Comparison of ENCODE assay signal across 8 cellular contexts in genomic region chr18:5895300-5895885, GRCh38. TPM values are rescaled to one million over a fixed set of nuclear protein-coding genes. Genes with fewer than 3 reads are reported as not detected.
A peak's percentile ranks its signal among the peaks of the same experiment; 100 is the strongest.
DNase-seq lines count a peak whose midpoint lies in the region; TF ChIP-seq lines count a peak whose summit lies in the region.

Gene TMEM200C (minus strand): TSS chr18:5895522. CDS start chr18:5892063, 3,459 bp downstream.

- peak; percentile 16 for DNase-seq in activated T-cell treated with anti-CD3 and anti-CD28 coated beads, Interleukin-2, amount 50 U/mL, for 1 hour
- DNase-seq in activated T-cell treated with anti-CD3 and anti-CD28 coated beads for 4 hours (no peak), NCI-H774 (lab: John Stamatoyannopoulos, UW) (peak; percentile 21), germinal center (ENCODE audit: low spot score) (peak; percentile 56), SIG-M5 treated with dmso at 0.1 percent for 504 hours (lab: John Stamatoyannopoulos, UW; ENCODE audit: unreplicated experiment) (no peak), activated gamma-delta T cell (lab: John Stamatoyannopoulos, UW) (no peak)
- DNase-seq in activated CD4-positive, alpha-beta memory T cell treated with anti-CD3 and anti-CD28 coated beads for 36 hours = no peak

- peaks cover 55% of the 10 kb centered on the region for H3K27me3 Mint-ChIP-seq in activated CD4-positive, alpha-beta memory T cell treated with anti-CD3 and anti-CD28 coated beads for 36 hours

- peaks cover 5% of the 10 kb centered on the region for H3K4me1 ChIP-seq in parathyroid adenoma

- CTCF ChIA-PET in activated CD4-positive, alpha-beta memory T cell treated with anti-CD3 and anti-CD28 coated beads for 36 hours (lab: Charles Lee) = no interaction called here

- H3K27ac Mint-ChIP-seq in activated CD4-positive, alpha-beta memory T cell treated with anti-CD3 and anti-CD28 coated beads for 36 hours = no peak within 1 kb of the TSS

- TF ChIP-seq CTCF in parathyroid adenoma (IDR thresholded peaks at IDR 0.05) = no peak

- H3K4me2 ChIP-seq in parathyroid adenoma (ENCODE audit: low read length) = peak within 1 kb of the TSS; percentile 66

- no peak within 1 kb of the TSS for H3K4me3 Mint-ChIP-seq in activated CD4-positive, alpha-beta memory T cell treated with anti-CD3 and anti-CD28 coated beads for 36 hours

- intact Hi-C loops in activated CD4-positive, alpha-beta memory T cell treated with anti-CD3 and anti-CD28 coated beads for 36 hours (cut with micrococcal nuclease) = loop anchor here (10.0 kb wide), 2 partner anchors 271 to 601 kb away; partner anchors contain the start of gene ZBTB14

- H3K79me2 ChIP-seq in parathyroid adenoma = no peaks in the 10 kb centered on the region

- POLR2A ChIA-PET in activated CD4-positive, alpha-beta memory T cell treated with anti-CD3 and anti-CD28 coated beads for 36 hours (lab: Charles Lee) = no interaction called here

- H3K4me1 Mint-ChIP-seq in activated CD4-positive, alpha-beta memory T cell treated with anti-CD3 and anti-CD28 coated beads for 36 hours (ENCODE audit: low read depth) = peaks cover 9% of the 10 kb centered on the region

- no peaks in the 10 kb centered on the region for H3K27me3 ChIP-seq in parathyroid adenoma (ENCODE audit: control insufficient read depth, insufficient read depth, low read length)

- H2AFZ ChIP-seq in parathyroid adenoma = peak within 1 kb of the TSS; percentile 84

- H3K27ac ChIP-seq in parathyroid adenoma = peak within 1 kb of the TSS; percentile 37

- no peaks in the 10 kb centered on the region for H3K36me3 Mint-ChIP-seq in activated CD4-positive, alpha-beta memory T cell treated with anti-CD3 and anti-CD28 coated beads for 36 hours

- no peaks in the 10 kb centered on the region for H3K36me3 ChIP-seq in parathyroid adenoma (ENCODE audit: control insufficient read depth, insufficient read depth, low read length)

- H3K4me3 ChIP-seq in parathyroid adenoma (ENCODE audit: low read depth, low read length) = peak within 1 kb of the TSS; percentile 43

- no peaks in the 10 kb centered on the region for H3K9me3 Mint-ChIP-seq in activated CD4-positive, alpha-beta memory T cell treated with anti-CD3 and anti-CD28 coated beads for 36 hours

- no peak within 1 kb of the TSS for H3K9ac ChIP-seq in parathyroid adenoma

- H3K9me3 ChIP-seq in parathyroid adenoma (ENCODE audit: control insufficient read depth, low read length) = no peaks in the 10 kb centered on the region

RNA-seq across cellular contexts. Expression of gene TMEM200C, which starts in this region (rescaled TPM):
- not detected for total RNA-seq in activated CD4-positive, alpha-beta memory T cell treated with anti-CD3 and anti-CD28 coated beads for 36 hours

Comparison
In these comparisons a context has a peak if more than half of its experiments do, and no peak if none do; other contexts are left out.
1. DNase-seq: peak in activated T-cell treated with anti-CD3 and anti-CD28 coated beads, Interleukin-2, amount 50 U/mL, for 1 hour (single experiment), NCI-H774 (single experiment) and germinal center (single experiment); none in activated T-cell treated with anti-CD3 and anti-CD28 coated beads for 4 hours (single experiment), SIG-M5 treated with dmso at 0.1 percent for 504 hours (single experiment), activated CD4-positive, alpha-beta memory T cell treated with anti-CD3 and anti-CD28 coated beads for 36 hours (single experiment) and activated gamma-delta T cell (single experiment).